In genomic region chr1:146036990-146037646, GRCh38 we compare ENCODE assay signal across 8 cellular contexts. TPM values are rescaled to one million over a fixed set of nuclear protein-coding genes. Genes with fewer than 3 reads are reported as not detected.
A peak's percentile ranks its signal among the peaks of the same experiment; 100 is the strongest.
DNase-seq lines count a peak whose midpoint lies in the region; ATAC-seq and TF ChIP-seq lines count a peak whose summit lies in the region.

No MANE protein-coding gene starts in this region.

- peak overlapping the region; percentile 39 for H4K91ac ChIP-seq in trophoblast cell (ENCODE audit: low read depth, low read length)

- TF ChIP-seq POLR2A in transverse colon (IDR thresholded peaks at IDR 0.05) = peak; percentile 48

- H3K27me3 ChIP-seq in trophoblast cell (ENCODE audit: insufficient read depth, low read length) = no peaks in the 10 kb centered on the region
- no peaks in the 10 kb centered on the region for H3K27me3 ChIP-seq in transverse colon

- peak overlapping the region; percentile 80 for H3K4me3 ChIP-seq in trophoblast cell (ENCODE audit: low read depth, low read length)
- peak overlapping the region; percentile 44 to 68 (median 54) for H3K4me3 ChIP-seq in transverse colon

- no peak overlapping the region for H2AK5ac ChIP-seq in trophoblast cell (ENCODE audit: low read length)

- intact Hi-C loops in head of caudate nucleus (cut with DNase I) = no loop called here
- intact Hi-C loops in transverse colon (cut with DNase I; ENCODE audit: low total_unique reads) = no loop called here

- H2AFZ ChIP-seq in trophoblast cell (ENCODE audit: insufficient read depth, low read length, poor library complexity) = peak overlapping the region; percentile 94

- peak; percentile 23 for ATAC-seq in GM19452 (IDR thresholded peaks at IDR 0.05; ENCODE audit: unreplicated experiment)
- peak; percentile 68 for ATAC-seq in SK-N-SH treated with all-trans-retinoic acid at 6 μM for 48 hours
- peak; percentile 54 to 59 for ATAC-seq in activated naive CD4-positive, alpha-beta T cell treated with anti-CD3 and anti-CD28 coated beads, Interleukin-2, amount 50 U/mL, for 72 hours

- no CpG with 5 or more reads among the region's 21 CpGs for WGBS in trophoblast cell (ENCODE audit: extremely low coverage, insufficient coverage, insufficient read length)
- 1 to 2% methylated on average over 11 to 18 of the region's 21 CpGs for WGBS in transverse colon (ENCODE audit: low coverage in 1 of 2), 2 donors

- TF ChIP-seq EP300 in transverse colon (IDR thresholded peaks at IDR 0.05; ENCODE audit: low read depth) = no peak

- H2BK120ac ChIP-seq in trophoblast cell (ENCODE audit: insufficient read depth, low read length, poor library complexity) = peak overlapping the region; percentile 64

- no peak overlapping the region for H3K23ac ChIP-seq in trophoblast cell (ENCODE audit: low read length)

- H3K14ac ChIP-seq in trophoblast cell (ENCODE audit: low read length) = peak overlapping the region; percentile 53

- no peaks in the 10 kb centered on the region for H3K9me3 Mint-ChIP-seq in activated naive CD4-positive, alpha-beta T cell treated with anti-CD3 and anti-CD28 coated beads, Interleukin-2, amount 50 U/mL, for 72 hours

- peak overlapping the region; percentile 81 for H3K9ac ChIP-seq in trophoblast cell (ENCODE audit: low read length)

- in situ Hi-C loops in transverse colon (cut with MboI; ENCODE audit: low pct_ligation_motif_present in 1 of 4, low pct_unique_long_range_greater_than_20kb in 1 of 4, low sequenced_read_pairs in 3 of 4) = no loop called here

- H3K79me2 ChIP-seq in trophoblast cell (ENCODE audit: control insufficient read depth, insufficient read depth, low read length, poor library complexity) = peaks cover 6% of the 10 kb centered on the region

- H3K27ac Mint-ChIP-seq in activated naive CD4-positive, alpha-beta T cell treated with anti-CD3 and anti-CD28 coated beads, Interleukin-2, amount 50 U/mL, for 72 hours = peak overlapping the region; percentile 98 to 100

- peak overlapping the region; percentile 42 for H3K27ac ChIP-seq in trophoblast cell (ENCODE audit: low read depth, low read length)
- H3K27ac ChIP-seq in transverse colon = peak overlapping the region; percentile 91 to 97 (median 96)

- H3K4me1 ChIP-seq in trophoblast cell (ENCODE audit: control insufficient read depth in 1 of 2, insufficient read depth in 2 of 2, low read length in 2 of 2) (no peaks in the 10 kb centered on the region), transverse colon (peaks cover 0 to 39% (median 19%) of the 10 kb centered on the region in 4 donors)

- H3K79me1 ChIP-seq in trophoblast cell (ENCODE audit: low read length) = peaks cover 12% of the 10 kb centered on the region

- H3K18ac ChIP-seq in trophoblast cell (ENCODE audit: low read length) = peak overlapping the region; percentile 29

- H3K36me3 ChIP-seq in trophoblast cell (ENCODE audit: control insufficient read depth in 1 of 2, insufficient read depth in 2 of 2, low read length in 2 of 2) = no peaks in the 10 kb centered on the region
- H3K36me3 ChIP-seq in transverse colon = no peaks in the 10 kb centered on the region

- no peak overlapping the region for H2BK12ac ChIP-seq in trophoblast cell (ENCODE audit: low read length)

- DNase-seq in AML-193 (lab: John Stamatoyannopoulos, UW) = peak; percentile 63 to 73
- DNase-seq in NAMALWA (ENCODE audit: low spot score) = peak; percentile 97
- peak; percentile 78 to 81 for DNase-seq in activated naive CD4-positive, alpha-beta T cell treated with anti-CD3 and anti-CD28 coated beads, Interleukin-2, amount 50 U/mL, for 72 hours (ENCODE audit: low spot score in 2 of 2)
- DNase-seq in head of caudate nucleus = peak; percentile 32 to 94 (median 80)
- peak; percentile 80 to 96 for DNase-seq in trophoblast cell
- peak; percentile 84 for DNase-seq in transverse colon

- peak overlapping the region; percentile 79 for H4K8ac ChIP-seq in trophoblast cell (ENCODE audit: low read depth, low read length)

- H3K36me3 Mint-ChIP-seq in activated naive CD4-positive, alpha-beta T cell treated with anti-CD3 and anti-CD28 coated beads, Interleukin-2, amount 50 U/mL, for 72 hours = peaks cover 7 to 15% of the 10 kb centered on the region in 2 donors

- H3K9me3 ChIP-seq in trophoblast cell (ENCODE audit: insufficient read depth, low read depth, low read length) (no peaks in the 10 kb centered on the region), transverse colon (no peaks in the 10 kb centered on the region)

- no peak for TF ChIP-seq CTCF in transverse colon (IDR thresholded peaks at IDR 0.05)

- H2BK5ac ChIP-seq in trophoblast cell (ENCODE audit: low read depth, low read length, poor library complexity) = peak overlapping the region; percentile 31

- no peak overlapping the region for H3K4ac ChIP-seq in trophoblast cell (ENCODE audit: low read depth, low read length)

- H4K12ac ChIP-seq in trophoblast cell (ENCODE audit: low read depth, low read length) = peak overlapping the region; percentile 71

- peak overlapping the region; percentile 92 for H3K4me2 ChIP-seq in trophoblast cell (ENCODE audit: low read length)

TF ChIP-seq in SK-N-SH treated with all-trans-retinoic acid at 6 μM for 48 hours, 23 proteins besides CTCF, POLR2A, EP300 and RAD21 (continues in another document):
- no peak for TF ChIP-seq TOX (CRISPR knock-in tag; IDR thresholded peaks at IDR 0.05; ENCODE audit: borderline replicate concordance)
- no peak for TF ChIP-seq ZNF565 (CRISPR knock-in tag; conservative IDR thresholded peaks at IDR 0.05; ENCODE audit: low read depth)
- no peak for TF ChIP-seq TCF4 (CRISPR knock-in tag; IDR thresholded peaks at IDR 0.05; ENCODE audit: borderline replicate concordance)
- no peak for TF ChIP-seq ZFP30 (CRISPR knock-in tag; IDR thresholded peaks at IDR 0.05)
- TF ChIP-seq ARNTL (CRISPR knock-in tag; IDR thresholded peaks at IDR 0.05; ENCODE audit: borderline replicate concordance, low read depth) = no peak
- no peak for TF ChIP-seq ISL1 (CRISPR knock-in tag; IDR thresholded peaks at IDR 0.05)
- TF ChIP-seq OSR1 (CRISPR knock-in tag; IDR thresholded peaks at IDR 0.05) = no peak
- no peak; the same call in 1 of the 2 replicates for TF ChIP-seq TSHZ2 (CRISPR knock-in tag; IDR thresholded peaks at IDR 0.05)
- no peak for TF ChIP-seq BACH2 (CRISPR knock-in tag; IDR thresholded peaks at IDR 0.05; ENCODE audit: borderline replicate concordance)
- no peak for TF ChIP-seq ZFP3 (CRISPR knock-in tag; IDR thresholded peaks at IDR 0.05)
- TF ChIP-seq PPARA (CRISPR knock-in tag; IDR thresholded peaks at IDR 0.05; ENCODE audit: borderline replicate concordance) = no peak
- no peak for TF ChIP-seq ZNF8 (CRISPR knock-in tag; IDR thresholded peaks at IDR 0.05)
- TF ChIP-seq CSRNP3 (CRISPR knock-in tag; IDR thresholded peaks at IDR 0.05) = no peak
- no peak for TF ChIP-seq ZC3H10 (CRISPR knock-in tag; IDR thresholded peaks at IDR 0.05)
- no peak for TF ChIP-seq SNAI2 (CRISPR knock-in tag; IDR thresholded peaks at IDR 0.05)
- TF ChIP-seq GLIS3 (CRISPR knock-in tag; IDR thresholded peaks at IDR 0.05) = no peak

RNA-seq across cellular contexts. Expression of gene HJV, which starts 15.6 kb away (rescaled TPM):
- total RNA-seq in activated naive CD4-positive, alpha-beta T cell treated with anti-CD3 and anti-CD28 coated beads, Interleukin-2, amount 50 U/mL, for 72 hours = not detected
- polyA plus RNA-seq in trophoblast cell (2013) = 0.01 and 0.03 TPM in 2 replicates
- under 1 TPM in 1 of 4 donors, not detected in 3; 0.27 TPM for total RNA-seq in transverse colon

RNA-seq across cellular contexts. Expression of gene TXNIP, which starts 40.7 kb away (rescaled TPM):
- total RNA-seq in activated naive CD4-positive, alpha-beta T cell treated with anti-CD3 and anti-CD28 coated beads, Interleukin-2, amount 50 U/mL, for 72 hours = 100 to 1,000 TPM in 1 of 2 donors, 10 to 100 TPM in 1; 67.9 to 120 TPM
- 15.9 and 17.2 TPM in 2 replicates for polyA plus RNA-seq in trophoblast cell (2013)
- total RNA-seq in transverse colon = 1,000 to 10,000 TPM in 2 of 4 donors, 100 to 1,000 TPM in 2; 296 to 2,602 (median 982) TPM

Comparison
In these comparisons a context has a peak if more than half of its experiments do, and no peak if none do; other contexts are left out.
1. Peak in every context shown above with its lines: DNase-seq, ATAC-seq, H3K4me3 ChIP-seq and H3K27ac ChIP-seq.